ENCODE assay signal across 17 cellular contexts in the genomic region with DNA sequence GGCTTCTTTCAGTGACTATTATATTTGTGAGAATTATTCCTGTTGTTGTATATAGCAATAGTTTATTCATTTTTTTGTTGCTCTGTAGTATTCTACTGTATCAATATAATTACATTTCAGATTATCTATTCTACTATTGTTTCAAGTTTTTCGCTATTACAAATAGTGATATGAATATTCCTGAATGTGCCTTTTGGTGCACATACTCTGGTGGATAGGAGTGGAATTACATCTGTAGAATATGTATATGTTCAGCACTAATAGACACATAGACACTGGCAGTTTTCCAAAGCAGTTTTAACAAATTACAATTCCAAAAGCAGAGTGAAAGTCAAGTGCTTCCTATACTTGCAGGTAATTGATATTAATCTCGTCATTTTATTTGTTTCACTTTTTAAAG.
DNase-seq lines count a peak whose midpoint lies in the region; ATAC-seq and TF ChIP-seq lines count a peak whose summit lies in the region.
"Had no signal": no experiment of that assay in that cellular context is flagged by ENCODE, and none has a peak within 500 bp of the region (broad histone marks: within the 10 kb centered on the region; RNA-seq: fewer than 3 reads in every experiment).

No MANE protein-coding gene starts in this region.

- H3K27ac ChIP-seq in C4-2B: no peak overlapping the region
- H3K27ac ChIP-seq: BLaER1, colonic mucosa, GM23248 had no signal

- no peak for TF ChIP-seq POLR2A in GM18505 (IDR thresholded peaks at IDR 0.05; ENCODE audit: borderline replicate concordance, extremely low read depth, insufficient read depth, insufficient read length)

- H3K4me1 Mint-ChIP-seq in stimulated activated effector memory CD8-positive, alpha-beta T cell treated with anti-CD3 and anti-CD28 coated beads, Interleukin-12 subunit alpha, Interleukin-12 subunit beta, amount 100 ng/mL, for 72 hours: no peaks in the 10 kb centered on the region

- DNase-seq in NCI-H82 treated with DMSO at 0.1 percent for 48 hours (lab: John Stamatoyannopoulos, UW; ENCODE audit: unreplicated experiment) (peak; percentile 35), fibroblast of mammary gland (ENCODE audit: low read depth) (no peak), T-helper 1 cell (no peak)
- DNase-seq in stimulated activated effector memory CD8-positive, alpha-beta T cell treated with anti-CD3 and anti-CD28 coated beads, Interleukin-12 subunit alpha, Interleukin-12 subunit beta, amount 100 ng/mL, for 72 hours (ENCODE audit: low spot score in 2 of 2): no peak
- DNase-seq: activated CD4-positive, alpha-beta T cell treated with anti-CD3 and anti-CD28 coated beads, Interleukin-2, amount 50 U/mL, for 4 hours; colonic mucosa; GM23248; NCI-H1694 treated with DMSO at 0.1 percent for 48 hours; NCI-H524 had no signal

- TF ChIP-seq CTCF in C4-2B (conservative IDR thresholded peaks at IDR 0.05) (peak; percentile 53), fibroblast of mammary gland (conservative IDR thresholded peaks at IDR 0.05; ENCODE audit: control insufficient read depth, insufficient read depth, low read depth, low read length) (peak; percentile 11)

- H3K9me3 Mint-ChIP-seq in stimulated activated effector memory CD8-positive, alpha-beta T cell treated with anti-CD3 and anti-CD28 coated beads, Interleukin-12 subunit alpha, Interleukin-12 subunit beta, amount 100 ng/mL, for 72 hours: peaks cover 18% of the 10 kb centered on the region

- no peak overlapping the region for H3K4me3 Mint-ChIP-seq in stimulated activated effector memory CD8-positive, alpha-beta T cell treated with anti-CD3 and anti-CD28 coated beads, Interleukin-12 subunit alpha, Interleukin-12 subunit beta, amount 100 ng/mL, for 72 hours
- H3K4me3 Mint-ChIP-seq: activated T-helper 1 cell treated with anti-CD3 and anti-CD28 coated beads, Interleukin-12 subunit alpha, Interleukin-12 subunit beta, Interleukin-2, Interleukin-4 antibody, amounts not matched to agents 30 ng/mL and 10 ng/mL and 1 ng/mL, durations not matched to agents 14 hours and 24 hours and 36 hours had no signal

- peak; percentile 71 for ATAC-seq in GM19351 (IDR thresholded peaks at IDR 0.05; ENCODE audit: unreplicated experiment)
- ATAC-seq in HG03457 (IDR thresholded peaks at IDR 0.05; ENCODE audit: unreplicated experiment): no peak
- ATAC-seq in stimulated activated effector memory CD8-positive, alpha-beta T cell treated with anti-CD3 and anti-CD28 coated beads, Interleukin-12 subunit alpha, Interleukin-12 subunit beta, amount 100 ng/mL, for 72 hours: no peak
- no peak for ATAC-seq in GM18505 (IDR thresholded peaks at IDR 0.05; ENCODE audit: unreplicated experiment)
- ATAC-seq: esophagus mucosa, K562 had no signal

- no peak overlapping the region for H3K4me3 ChIP-seq in fibroblast of mammary gland (ENCODE audit: control insufficient read depth, low read depth, low read length)
- H3K4me3 ChIP-seq: BLaER1, colonic mucosa, GM23248, K562 had no signal

- no peaks in the 10 kb centered on the region for H3K36me3 Mint-ChIP-seq in stimulated activated effector memory CD8-positive, alpha-beta T cell treated with anti-CD3 and anti-CD28 coated beads, Interleukin-12 subunit alpha, Interleukin-12 subunit beta, amount 100 ng/mL, for 72 hours

- no peak overlapping the region for H3K27ac Mint-ChIP-seq in stimulated activated effector memory CD8-positive, alpha-beta T cell treated with anti-CD3 and anti-CD28 coated beads, Interleukin-12 subunit alpha, Interleukin-12 subunit beta, amount 100 ng/mL, for 72 hours
- H3K27ac Mint-ChIP-seq: activated T-helper 1 cell treated with anti-CD3 and anti-CD28 coated beads, Interleukin-12 subunit alpha, Interleukin-12 subunit beta, Interleukin-2, Interleukin-4 antibody, amounts not matched to agents 30 ng/mL and 10 ng/mL and 1 ng/mL, durations not matched to agents 14 hours and 24 hours and 36 hours had no signal
